ENCODE assay signal across 8 cellular contexts in the genomic region with DNA sequence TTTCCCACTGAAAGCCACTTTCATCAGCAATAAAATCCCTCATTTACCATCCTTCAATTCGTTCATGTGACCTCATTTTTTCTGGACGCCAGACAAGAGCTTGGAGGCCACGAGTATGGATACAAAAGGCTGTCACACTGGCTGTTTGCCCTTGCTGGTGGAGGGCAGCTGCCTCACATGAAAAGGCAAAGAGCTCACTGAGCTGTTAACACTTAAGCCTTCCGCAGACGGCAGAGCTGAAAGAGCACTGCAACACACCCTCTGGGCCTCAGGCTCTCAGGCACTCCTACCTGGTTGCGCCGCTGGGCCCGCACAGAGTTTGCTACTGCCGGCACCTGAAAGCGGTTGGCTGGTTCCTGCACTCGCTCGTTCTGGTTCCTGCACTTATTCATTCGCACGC.
A peak's percentile ranks its signal among the peaks of the same experiment; 100 is the strongest.
DNase-seq lines count a peak whose midpoint lies in the region; ATAC-seq and TF ChIP-seq lines count a peak whose summit lies in the region.

No MANE protein-coding gene starts in this region.

- DNase-seq in SK-MEL-5 (ENCODE audit: low read depth, low spot score) (peak; percentile 26), hepatocyte (ENCODE audit: low spot score) (peak; percentile 73), pons (ENCODE audit: low spot score) (peak; percentile 91), brain microvascular endothelial cell (no peak), tibial artery (no peak)

- in situ Hi-C loops in SK-MEL-5 (cut with HindIII; ENCODE audit: low pct_unique_long_range_greater_than_20kb, low sequenced_read_pairs) (no loop called here), brain microvascular endothelial cell (cut with HindIII; ENCODE audit: low pct_ligation_motif_present, low sequenced_read_pairs) (no loop called here)

- no peaks in the 10 kb centered on the region for H3K79me2 ChIP-seq in hepatocyte

- peaks cover 34% of the 10 kb centered on the region for H3K4me1 ChIP-seq in hepatocyte (ENCODE audit: insufficient read depth)
- H3K4me1 ChIP-seq in tibial artery: no peaks in the 10 kb centered on the region

- peak overlapping the region; percentile 26 for H2AFZ ChIP-seq in hepatocyte

- H3K27me3 ChIP-seq in hepatocyte (no peaks in the 10 kb centered on the region), brain microvascular endothelial cell (replicated peaks) (no peaks in the 10 kb centered on the region), tibial artery (no peaks in the 10 kb centered on the region)

- H3K9me3 ChIP-seq in hepatocyte (ENCODE audit: low read depth) (no peaks in the 10 kb centered on the region), tibial artery (no peaks in the 10 kb centered on the region)

- peak; percentile 18 for ATAC-seq in GM18909 (IDR thresholded peaks at IDR 0.05; ENCODE audit: poor library complexity, unreplicated experiment)
- ATAC-seq in GM21381 (IDR thresholded peaks at IDR 0.05; ENCODE audit: unreplicated experiment): no peak
- no peak for ATAC-seq in HG03025 (IDR thresholded peaks at IDR 0.05; ENCODE audit: low FRiP score, unreplicated experiment)

- H3K4me2 ChIP-seq in hepatocyte: peak overlapping the region; percentile 67

- WGBS in hepatocyte (ENCODE audit: low lambda C conversion rate, missing lambda C conversion rate): 15% methylated on average over 14 of the region's 14 CpGs

- H3K9me2 ChIP-seq in hepatocyte (replicated peaks; ENCODE audit: insufficient read depth): no peaks in the 10 kb centered on the region

- no peaks in the 10 kb centered on the region for H4K20me1 ChIP-seq in hepatocyte (ENCODE audit: insufficient read depth, poor library complexity, severe bottlenecking)

- no peak for TF ChIP-seq CTCF in hepatocyte (IDR thresholded peaks at IDR 0.05; ENCODE audit: poor library complexity)
- TF ChIP-seq CTCF in brain microvascular endothelial cell (IDR thresholded peaks at IDR 0.05; ENCODE audit: low read depth, low read length, missing control alignments): no peak
- TF ChIP-seq CTCF in tibial artery (IDR thresholded peaks at IDR 0.05): no peak

- intact Hi-C loops in tibial artery (cut with DNase I; ENCODE audit: low total_unique reads): no loop called here

- peak overlapping the region; percentile 87 for H3K27ac ChIP-seq in hepatocyte
- no peak overlapping the region for H3K27ac ChIP-seq in brain microvascular endothelial cell
- H3K27ac ChIP-seq in tibial artery: no peak overlapping the region

- H3K36me3 ChIP-seq in hepatocyte (replicated peaks; ENCODE audit: insufficient read depth, low read depth): no peaks in the 10 kb centered on the region
- H3K36me3 ChIP-seq in brain microvascular endothelial cell (replicated peaks): no peaks in the 10 kb centered on the region
- no peaks in the 10 kb centered on the region for H3K36me3 ChIP-seq in tibial artery

- H3K4me3 ChIP-seq in hepatocyte (no peak overlapping the region), brain microvascular endothelial cell (ENCODE audit: low read depth, low read length) (no peak overlapping the region), tibial artery (no peak overlapping the region)

Comparison
In these comparisons a context has a peak if more than half of its experiments do, and no peak if none do; other contexts are left out.
1. DNase-seq: peak in SK-MEL-5 (single experiment), hepatocyte (single experiment) and pons (single experiment); none in brain microvascular endothelial cell (single experiment) and tibial artery (0 of 2).